ENCODE assay signal across 8 cellular contexts in the genomic region with DNA sequence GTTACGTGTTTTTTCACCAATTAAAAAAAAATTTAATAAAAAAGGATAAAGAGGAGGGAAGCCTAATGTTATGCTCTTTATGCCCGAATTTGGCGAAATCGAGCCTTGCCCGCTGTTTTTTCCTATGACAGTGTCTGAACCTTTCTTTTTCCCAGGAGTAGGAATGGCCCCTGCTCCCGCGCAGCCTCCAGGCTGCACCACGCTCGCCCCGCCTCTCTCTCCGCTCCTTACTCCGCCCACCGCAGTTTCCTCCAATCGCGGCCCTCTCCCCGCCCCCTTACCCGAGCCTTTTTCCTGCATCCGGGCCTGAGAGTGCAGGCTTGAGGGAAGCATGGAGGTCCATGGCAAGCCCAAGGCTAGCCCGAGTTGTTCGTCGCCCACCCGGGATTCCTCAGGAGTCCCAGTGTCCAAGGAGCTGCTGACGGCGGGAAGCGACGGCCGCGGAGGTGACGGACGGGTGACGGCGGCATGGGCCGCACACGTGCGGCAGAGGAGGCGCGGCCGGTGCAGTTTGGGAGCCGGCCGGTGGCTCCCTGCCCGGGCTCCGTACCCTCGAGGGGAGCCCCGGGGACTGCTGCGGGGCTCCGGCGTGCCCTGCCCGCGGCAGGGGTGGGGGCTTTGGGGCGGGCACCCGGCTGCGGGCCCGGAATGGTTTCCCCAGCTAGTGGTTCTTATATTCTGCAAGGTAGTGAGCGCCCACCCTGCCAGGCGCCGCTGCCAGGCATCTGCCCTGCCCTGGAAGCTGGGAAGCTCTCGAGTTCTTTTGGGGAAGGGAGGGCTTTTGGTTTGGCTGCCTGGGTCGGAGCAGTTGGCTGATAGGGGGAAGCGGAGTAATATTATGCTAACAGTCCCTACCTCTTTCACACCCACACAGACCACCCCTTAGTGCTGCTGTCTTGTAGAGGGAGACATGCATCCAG. TPM values are rescaled to one million over a fixed set of nuclear protein-coding genes. Genes with fewer than 3 reads are reported as not detected.
A peak's percentile ranks its signal among the peaks of the same experiment; 100 is the strongest.
DNase-seq lines count a peak whose midpoint lies in the region; TF ChIP-seq lines count a peak whose summit lies in the region.

TSS of gene NOPCHAP1 (plus strand) at position 295 of the 920 bp plus-strand sequence. CDS start at position 332, 37 bp downstream.

- H3K4me1 ChIP-seq in ES-I3 (ENCODE audit: insufficient read depth, low read length) (no peaks in the 10 kb centered on the region), H9 (ENCODE audit: insufficient read depth, low read length) (no peaks in the 10 kb centered on the region), stomach (peaks cover 10 to 45% (median 32%) of the 10 kb centered on the region in 4 donors)

- H3K9me3 Mint-ChIP-seq in H9, result no peaks in the 10 kb centered on the region
- no peaks in the 10 kb centered on the region for H3K9me3 Mint-ChIP-seq in neural crest cell

- no peak within 1 kb of the TSS for H2BK12ac ChIP-seq in H9 (ENCODE audit: insufficient read length, low read depth, low read length)

- H3K27me3 Mint-ChIP-seq in H9 (ENCODE audit: low read depth) (no peaks in the 10 kb centered on the region), neural crest cell (ENCODE audit: low read depth) (no peaks in the 10 kb centered on the region)

- intact Hi-C loops in stomach (cut with DNase I; ENCODE audit: low total_unique reads), result no loop called here

- H2BK5ac ChIP-seq in H9 (ENCODE audit: insufficient read length, low read length), result no peak within 1 kb of the TSS

- no peak within 1 kb of the TSS for H3K56ac ChIP-seq in H9 (ENCODE audit: insufficient read length, low read depth, low read length)

- no peaks in the 10 kb centered on the region for H4K20me1 ChIP-seq in H9 (ENCODE audit: control insufficient read depth, insufficient read depth, insufficient read length)

- H3K79me1 ChIP-seq in H9 (ENCODE audit: insufficient read depth, low read depth, low read length, poor library complexity, severe bottlenecking), result peaks cover 3% of the 10 kb centered on the region

- H3K27ac ChIP-seq in H9 (ENCODE audit: insufficient read length, low read depth, low read length) (no peak within 1 kb of the TSS), stomach (peak within 1 kb of the TSS; percentile 78 to 90 (median 85))

- peaks cover 15% of the 10 kb centered on the region; the same call in 1 of the 2 replicates for H3K79me2 ChIP-seq in H9 (ENCODE audit: insufficient read depth, low read length)

- H3K9me3 ChIP-seq in ES-I3 (ENCODE audit: control insufficient read depth, insufficient read depth, low read length), result no peaks in the 10 kb centered on the region
- no peaks in the 10 kb centered on the region for H3K9me3 ChIP-seq in H9 (ENCODE audit: control insufficient read depth, low read depth, low read length)
- H3K9me3 ChIP-seq in MG63, result no peaks in the 10 kb centered on the region
- no peaks in the 10 kb centered on the region for H3K9me3 ChIP-seq in stomach

- H2BK20ac ChIP-seq in H9 (ENCODE audit: low read depth, low read length, poor library complexity, severe bottlenecking), result no peak within 1 kb of the TSS

- peaks cover 5% of the 10 kb centered on the region; the same call in 1 of the 2 replicates for H3K36me3 ChIP-seq in ES-I3 (ENCODE audit: insufficient read depth, low read length)
- H3K36me3 ChIP-seq in MG63, result peaks cover 24% of the 10 kb centered on the region
- H3K36me3 ChIP-seq in stomach, result peaks cover 5 to 23% (median 15%) of the 10 kb centered on the region in 4 donors

- H3K4me3 ChIP-seq in MG63 (peak within 1 kb of the TSS; percentile 93), foreskin fibroblast (ENCODE audit: low read depth in 1 of 2, low read length in 2 of 2) (peak within 1 kb of the TSS; percentile 82 to 84), stomach (peak within 1 kb of the TSS; percentile 77 to 97 (median 93))

- TF ChIP-seq POLR2A in stomach (IDR thresholded peaks at IDR 0.05), result peak in 1 of 4 donors; percentile 47

- TF ChIP-seq CTCF in H9 (conservative IDR thresholded peaks at IDR 0.05), result no peak
- TF ChIP-seq CTCF in foreskin fibroblast (IDR thresholded peaks at IDR 0.05; ENCODE audit: low read depth, low read length), result no peak
- no peak for TF ChIP-seq CTCF in neural crest cell (conservative IDR thresholded peaks at IDR 0.05)
- TF ChIP-seq CTCF in stomach (IDR thresholded peaks at IDR 0.05), result no peak

- H3K27ac Mint-ChIP-seq in H9 (peak within 1 kb of the TSS in 2 of 3 experiments; percentile 45 to 88; a peak in 3 of 7 replicates), neural crest cell (ENCODE audit: unreplicated experiment) (peak within 1 kb of the TSS; percentile 94)

- WGBS in H9 (ENCODE audit: extremely low coverage, insufficient read length, low lambda C conversion rate), result no CpG with 5 or more reads among the region's 59 CpGs
- 0 to 1% (median 1%) methylated on average over 37 to 59 of the region's 59 CpGs for whole genome bisulfite sequencing in stomach, 5 donors

- peak within 1 kb of the TSS; percentile 81 for H3K14ac ChIP-seq in H9 (ENCODE audit: insufficient read depth, low read length)

- H3K4ac ChIP-seq in H9 (ENCODE audit: low read depth, low read length), result no peak within 1 kb of the TSS

- no peak within 1 kb of the TSS for H4K5ac ChIP-seq in H9 (ENCODE audit: insufficient read length, low read depth, low read length)

- DNase-seq in H9 (peak; percentile 96), MG63 (peak; percentile 91), SHP77 (lab: John Stamatoyannopoulos, UW) (peak; percentile 88 to 91), foreskin fibroblast (peak; percentile 73 to 93), neural crest cell (ENCODE audit: low read depth, low spot score) (peak; percentile 96), stomach (peak; percentile 94)
- DNase-seq in activated effector memory CD4-positive, alpha-beta T cell treated with anti-CD3 and anti-CD28 coated beads, Interleukin-2, amount 50 U/mL, for 16 hours, result peak; percentile 95

- TF ChIP-seq EP300 in stomach (IDR thresholded peaks at IDR 0.05), result no peak

- H3K18ac ChIP-seq in H9 (ENCODE audit: insufficient read length, low read depth, low read length), result peak within 1 kb of the TSS; percentile 86

- no peak within 1 kb of the TSS for H2AK5ac ChIP-seq in H9 (ENCODE audit: insufficient read length, low read length)

- no peak within 1 kb of the TSS; the same call in 1 of the 2 replicates for H2BK15ac ChIP-seq in H9 (ENCODE audit: low read depth, low read length)

- peak within 1 kb of the TSS; percentile 98 for H3K9ac ChIP-seq in ES-I3 (ENCODE audit: low read depth, low read length)
- peak within 1 kb of the TSS; percentile 85 for H3K9ac ChIP-seq in H9 (ENCODE audit: extremely low read depth, insufficient read length, low read length)

- H3K23ac ChIP-seq in H9 (ENCODE audit: insufficient read length, low read depth, low read length), result no peak within 1 kb of the TSS

- H3K27me3 ChIP-seq in H9 (ENCODE audit: insufficient read depth, low read length) (no peaks in the 10 kb centered on the region), MG63 (no peaks in the 10 kb centered on the region), stomach (no peaks in the 10 kb centered on the region)

- no peak within 1 kb of the TSS for H3T11ph ChIP-seq in H9 (ENCODE audit: low read length)

- H3K23me2 ChIP-seq in H9 (ENCODE audit: insufficient read length, low read depth, low read length, poor library complexity, severe bottlenecking), result peaks cover 3% of the 10 kb centered on the region

- H2AFZ ChIP-seq in H9 (ENCODE audit: low read length), result no peak within 1 kb of the TSS

- peaks cover 13 to 20% of the 10 kb centered on the region in 2 experiments for H3K4me1 Mint-ChIP-seq in H9
- H3K4me1 Mint-ChIP-seq in neural crest cell, result peaks cover 33% of the 10 kb centered on the region

- H4K91ac ChIP-seq in H9 (ENCODE audit: insufficient read length, low read depth, low read length), result no peak within 1 kb of the TSS

- H3K4me3 Mint-ChIP-seq in H9, result peak within 1 kb of the TSS; percentile 88 to 89
- peak within 1 kb of the TSS; percentile 94 for H3K4me3 Mint-ChIP-seq in neural crest cell

- H2BK120ac ChIP-seq in H9 (ENCODE audit: low read depth, low read length, poor library complexity, severe bottlenecking), result no peak within 1 kb of the TSS

- H4K8ac ChIP-seq in H9 (replicated peaks; ENCODE audit: insufficient read length, low read depth, low read length), result no peak within 1 kb of the TSS

- peak within 1 kb of the TSS; percentile 91 for H3K4me2 ChIP-seq in H9 (ENCODE audit: insufficient read depth, insufficient read length, low read length)

- H3K36me3 Mint-ChIP-seq in H9 (ENCODE audit: insufficient read depth in 1 of 3, low read depth in 3 of 3) (peaks cover 11 to 37% (median 27%) of the 10 kb centered on the region in 3 experiments; a peak in 6 of 7 replicates), neural crest cell (ENCODE audit: low read depth) (peaks cover 10% of the 10 kb centered on the region)

RNA-seq across cellular contexts. Expression of gene NOPCHAP1, which starts in this region (rescaled TPM):
- 49.3 and 54.1 TPM in 2 replicates for total RNA-seq in H9 (2021)
- total RNA-seq in MG63 (2014; rRNA removed; shearing (Covaris generic); ENCODE audit: low replicate concordance), result 7.3 and 12.5 TPM in 2 replicates
- total RNA-seq in neural crest cell, result 26.0 and 26.1 TPM in 2 replicates
- total RNA-seq in stomach, result 10 to 100 TPM in 1 of 5 donors, 1 to 10 TPM in 4; 2.6 to 29.8 (median 4.6) TPM
- polyA plus RNA-seq in stomach, result 10 to 100 TPM; 14.2 to 18.1 (median 15.9) TPM
